In the genomic region with DNA sequence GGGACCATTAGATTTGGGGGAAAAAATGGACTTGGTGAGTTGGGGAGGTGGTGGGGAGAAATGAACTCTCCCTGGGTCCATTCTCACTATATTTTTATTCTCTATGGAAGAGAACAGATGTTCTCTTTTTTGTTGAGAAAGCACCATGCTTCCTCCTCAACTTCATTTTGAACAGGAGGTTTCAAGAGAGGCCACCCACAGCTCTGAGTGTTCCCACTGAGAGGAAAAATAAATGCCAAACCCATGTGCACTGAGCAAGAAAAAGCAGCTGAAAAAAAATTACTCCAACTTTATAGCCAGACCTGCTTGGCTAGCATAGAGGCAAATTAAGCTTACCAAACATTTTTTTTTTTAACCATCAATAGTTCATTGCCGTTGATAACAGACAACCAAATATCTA, we compare ENCODE assay signal across 18 cellular contexts.
DNase-seq lines count a peak whose midpoint lies in the region; ATAC-seq, FAIRE-seq and TF ChIP-seq lines count a peak whose summit lies in the region.
"Had no signal": no experiment of that assay in that cellular context is flagged by ENCODE, and none has a peak within 500 bp of the region (broad histone marks: within the 10 kb centered on the region; RNA-seq: fewer than 3 reads in every experiment).

No MANE protein-coding gene starts in this region.

- FAIRE-seq in small intestine (lab: Jason Lieb, UNC) = no peak
- FAIRE-seq: GM12892, HepG2, HTR-8/SVneo had no signal

- no peak overlapping the region for H3K27ac ChIP-seq in HEK293 (ENCODE audit: extremely low read depth, low read depth, low read length)
- H3K27ac ChIP-seq in small intestine (ENCODE audit: low read depth in 1 of 2, low read length in 1 of 2) = no peak overlapping the region
- H3K27ac ChIP-seq: BLaER1 had no signal

- CTCF ChIA-PET in HEK293 (lab: Yijun Ruan, JAX) = interaction anchor here (0.7 kb wide), 1 partner anchor 423 kb away, joined by 4 read pairs; no protein-coding TSS in a partner anchor

- H3K9me3 ChIP-seq in HEK293 (ENCODE audit: control insufficient read depth, insufficient read depth, low read depth, low read length) = no peaks in the 10 kb centered on the region; the same call in 1 of the 2 replicates
- no peaks in the 10 kb centered on the region for H3K9me3 ChIP-seq in small intestine (ENCODE audit: control insufficient read depth, low read depth)
- H3K9me3 ChIP-seq: BLaER1, Caco-2 had no signal

- H3K27me3 ChIP-seq in small intestine (ENCODE audit: control insufficient read depth in 2 of 2, insufficient read depth in 2 of 2, low read length in 2 of 2) = no peaks in the 10 kb centered on the region
- H3K27me3 ChIP-seq: BLaER1 had no signal

- H3K36me3 ChIP-seq in HEK293 (ENCODE audit: control insufficient read depth in 2 of 2, insufficient read depth in 1 of 2, low read length in 2 of 2) (no peaks in the 10 kb centered on the region), small intestine (ENCODE audit: control insufficient read depth in 2 of 2, insufficient read depth in 2 of 2, low read length in 2 of 2) (no peaks in the 10 kb centered on the region)
- H3K36me3 ChIP-seq: BLaER1 had no signal

- DNase-seq in NCI-H345 treated with DMSO at 0.1 percent for 48 hours (lab: John Stamatoyannopoulos, UW; ENCODE audit: unreplicated experiment) (peak; percentile 42), choroid plexus epithelial cell (ENCODE audit: low read depth) (peak; percentile 61), pons (ENCODE audit: low spot score) (peak; percentile 3), A172 (ENCODE audit: low spot score) (no peak), small intestine (no peak), amniotic stem cell (lab: John Stamatoyannopoulos, UW) (no peak)
- DNase-seq: Caco-2; CD8-positive, alpha-beta memory T cell; DND-41; GDM1; H9 had no signal

- POLR2A ChIA-PET in HEK293 (lab: Yijun Ruan, JAX) = no interaction called here

- H3K4me1 ChIP-seq in HEK293 (ENCODE audit: control insufficient read depth, insufficient read depth, low read length) (no peaks in the 10 kb centered on the region), small intestine (ENCODE audit: control insufficient read depth in 2 of 2, insufficient read depth in 1 of 2, low read depth in 1 of 2, low read length in 1 of 2) (no peaks in the 10 kb centered on the region)
- H3K4me1 ChIP-seq: BLaER1, Caco-2 had no signal

- WGBS in small intestine, 3 donors = 67 to 85% (median 72%) methylated on average over 1 of the region's 1 CpG

- no peak for ATAC-seq in HG03045 (IDR thresholded peaks at IDR 0.05; ENCODE audit: unreplicated experiment)
- ATAC-seq: GM23338, HepG2 had no signal

- H3K4me3 ChIP-seq in HEK293 (ENCODE audit: low read depth, low read length) (no peak overlapping the region), choroid plexus epithelial cell (ENCODE audit: low read depth, low read length) (no peak overlapping the region), small intestine (ENCODE audit: low read depth in 1 of 2, low read length in 2 of 2) (no peak overlapping the region)
- H3K4me3 ChIP-seq: BLaER1, GM23338 had no signal

- TF ChIP-seq CTCF in HEK293 (tag by site-specific recombination; IDR thresholded peaks at IDR 0.05) = no peak
- TF ChIP-seq CTCF in choroid plexus epithelial cell (conservative IDR thresholded peaks at IDR 0.05; ENCODE audit: low read depth, low read length) = no peak

TF ChIP-seq in HEK293, 187 proteins besides CTCF, POLR2A, EP300 and RAD21:
- TF ChIP-seq ZFP69B (tag by site-specific recombination; IDR thresholded peaks at IDR 0.05) (no peak), ZIC2 (tag by site-specific recombination; IDR thresholded peaks at IDR 0.05) (peak; percentile 17; the same call in 1 of the 2 replicates)

Comparison
In these comparisons a context has a peak if more than half of its experiments do, and no peak if none do; other contexts are left out.
1. DNase-seq: peak in NCI-H345 treated with DMSO at 0.1 percent for 48 hours (single experiment), choroid plexus epithelial cell (single experiment) and pons (single experiment); none in A172 (single experiment), small intestine (single experiment) and amniotic stem cell (single experiment).